In the genomic region with DNA sequence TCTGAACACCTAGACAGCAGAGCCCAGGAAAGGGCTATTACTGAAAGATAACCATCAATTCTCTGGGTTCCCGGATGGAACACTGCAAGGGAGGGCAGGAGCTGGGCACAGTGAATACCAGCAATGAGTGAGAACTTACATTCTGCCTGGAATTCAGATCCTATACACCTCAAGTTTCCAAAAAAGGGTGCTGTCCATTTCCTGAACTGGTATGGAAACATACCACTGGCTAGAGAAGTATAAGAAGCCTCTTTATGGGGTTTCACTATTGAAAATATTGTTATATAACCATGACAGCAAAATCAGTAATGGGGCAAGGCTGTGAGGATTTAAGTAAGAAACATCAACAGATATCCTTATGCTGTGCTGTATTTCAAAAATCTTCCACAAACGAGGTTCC, we compare ENCODE assay signal across 13 cellular contexts. TPM values are rescaled to one million over a fixed set of nuclear protein-coding genes. Genes with fewer than 3 reads are reported as not detected.
A peak's percentile ranks its signal among the peaks of the same experiment; 100 is the strongest.
DNase-seq lines count a peak whose midpoint lies in the region; ATAC-seq and TF ChIP-seq lines count a peak whose summit lies in the region.
"Had no signal": no experiment of that assay in that cellular context is flagged by ENCODE, and none has a peak within 500 bp of the region (broad histone marks: within the 10 kb centered on the region; RNA-seq: fewer than 3 reads in every experiment).

No MANE protein-coding gene starts in this region.

- H3K36me3 ChIP-seq in heart right ventricle: no peaks in the 10 kb centered on the region
- peaks cover 14 to 21% of the 10 kb centered on the region in 2 experiments for H3K36me3 ChIP-seq in trophoblast cell (ENCODE audit: control insufficient read depth in 1 of 2, insufficient read depth in 2 of 2, low read length in 2 of 2)

- no peak overlapping the region for H3K23ac ChIP-seq in trophoblast cell (ENCODE audit: low read length)

- H3K79me1 ChIP-seq in trophoblast cell (ENCODE audit: low read length): peaks cover 2% of the 10 kb centered on the region

- H3K4me1 ChIP-seq in heart right ventricle (peaks cover 0 to 44% (median 7%) of the 10 kb centered on the region in 9 donors), trophoblast cell (ENCODE audit: control insufficient read depth in 1 of 2, insufficient read depth in 2 of 2, low read length in 2 of 2) (peaks cover 18 to 33% of the 10 kb centered on the region in 2 experiments)

- no peak overlapping the region for H3K4ac ChIP-seq in trophoblast cell (ENCODE audit: low read depth, low read length)

- no peak overlapping the region for H3K4me3 ChIP-seq in heart right ventricle
- H3K4me3 ChIP-seq in trophoblast cell (ENCODE audit: low read depth, low read length): no peak overlapping the region

- intact Hi-C loops in heart right ventricle (cut with DNase I): loop anchor here in 3 of 10 donors (5.0 kb wide), 1 partner anchor 178 kb away; no protein-coding TSS in a partner anchor
- intact Hi-C loops in Right ventricle myocardium inferior (cut with DNase I): no loop called here

- H3K27me3 ChIP-seq in heart right ventricle: peaks cover 0 to 7% (median 0%) of the 10 kb centered on the region in 7 donors
- H3K27me3 ChIP-seq in trophoblast cell (ENCODE audit: insufficient read depth, low read length): no peaks in the 10 kb centered on the region

- ATAC-seq in heart right ventricle (no peak), Right ventricle myocardium inferior (no peak), HG03097 (IDR thresholded peaks at IDR 0.05; ENCODE audit: low FRiP score, unreplicated experiment) (no peak)
- ATAC-seq: HCT116, HepG2 had no signal

- no peak overlapping the region for H3K9ac ChIP-seq in trophoblast cell (ENCODE audit: low read length)

- no peak overlapping the region for H2BK120ac ChIP-seq in trophoblast cell (ENCODE audit: insufficient read depth, low read length, poor library complexity)

- 62 to 68% methylated on average over 2 of the region's 2 CpGs for WGBS in heart right ventricle, 2 donors
- WGBS in trophoblast cell (ENCODE audit: extremely low coverage, insufficient coverage, insufficient read length): no CpG with 5 or more reads among the region's 2 CpGs

- TF ChIP-seq CTCF in heart right ventricle (IDR thresholded peaks at IDR 0.05): no peak

- no peak for DNase-seq in heart right ventricle
- DNase-seq in Right ventricle myocardium inferior (ENCODE audit: missing footprints): no peak
- DNase-seq in caudate nucleus (lab: John Stamatoyannopoulos, UW): no peak
- DNase-seq in trophoblast cell: no peak
- DNase-seq in stimulated activated CD4-positive, alpha-beta T cell treated with anti-CD3 and anti-CD28 coated beads, Interleukin-1b, Interleukin-23, amount 100 ng/mL, for 48 hours: no peak
- no peak for DNase-seq in NOMO-1 treated with dmso at 0.1 percent for 144 hours (lab: John Stamatoyannopoulos, UW; ENCODE audit: unreplicated experiment)
- DNase-seq: C1 segment of cervical spinal cord; Calu3; CD4-positive, alpha-beta T cell; DMS 273 treated with DMSO at 0.1 percent for 48 hours had no signal

- H3K9me3 ChIP-seq in heart right ventricle (no peaks in the 10 kb centered on the region), trophoblast cell (ENCODE audit: insufficient read depth, low read depth, low read length) (no peaks in the 10 kb centered on the region)

- no peak overlapping the region for H2BK5ac ChIP-seq in trophoblast cell (ENCODE audit: low read depth, low read length, poor library complexity)

- H3K27ac ChIP-seq in heart right ventricle: peak overlapping the region in 6 of 10 donors; percentile 16 to 51 (median 22)
- H3K27ac ChIP-seq in caudate nucleus (ENCODE audit: low read depth, low read length): peak overlapping the region; percentile 27
- peak overlapping the region; percentile 31 for H3K27ac ChIP-seq in trophoblast cell (ENCODE audit: low read depth, low read length)

- H2AK5ac ChIP-seq in trophoblast cell (ENCODE audit: low read length): no peak overlapping the region

- no peak overlapping the region for H3K14ac ChIP-seq in trophoblast cell (ENCODE audit: low read length)

- no peaks in the 10 kb centered on the region for H3K79me2 ChIP-seq in trophoblast cell (ENCODE audit: control insufficient read depth, insufficient read depth, low read length, poor library complexity)

- H2BK12ac ChIP-seq in trophoblast cell (ENCODE audit: low read length): no peak overlapping the region

- H2AFZ ChIP-seq in trophoblast cell (ENCODE audit: insufficient read depth, low read length, poor library complexity): no peak overlapping the region

- H3K4me2 ChIP-seq in trophoblast cell (ENCODE audit: low read length): no peak overlapping the region

- H4K91ac ChIP-seq in trophoblast cell (ENCODE audit: low read depth, low read length): no peak overlapping the region

- H4K12ac ChIP-seq in trophoblast cell (ENCODE audit: low read depth, low read length): no peak overlapping the region

- H3K18ac ChIP-seq in trophoblast cell (ENCODE audit: low read length): no peak overlapping the region

- H4K8ac ChIP-seq in trophoblast cell (ENCODE audit: low read depth, low read length): no peak overlapping the region

RNA-seq across cellular contexts. Expression of a gene that starts 53.2 kb away (rescaled TPM):
- total RNA-seq in heart right ventricle (10 to 100 TPM; 14.8 to 28.3 (median 23.6) TPM), Right ventricle myocardium inferior (17.3 TPM)
- 1 to 10 TPM; 4.3 to 4.4 TPM for polyA plus RNA-seq in heart right ventricle
- polyA plus RNA-seq in trophoblast cell (2013): 21.0 and 22.7 TPM in 2 replicates
